In the genomic region with DNA sequence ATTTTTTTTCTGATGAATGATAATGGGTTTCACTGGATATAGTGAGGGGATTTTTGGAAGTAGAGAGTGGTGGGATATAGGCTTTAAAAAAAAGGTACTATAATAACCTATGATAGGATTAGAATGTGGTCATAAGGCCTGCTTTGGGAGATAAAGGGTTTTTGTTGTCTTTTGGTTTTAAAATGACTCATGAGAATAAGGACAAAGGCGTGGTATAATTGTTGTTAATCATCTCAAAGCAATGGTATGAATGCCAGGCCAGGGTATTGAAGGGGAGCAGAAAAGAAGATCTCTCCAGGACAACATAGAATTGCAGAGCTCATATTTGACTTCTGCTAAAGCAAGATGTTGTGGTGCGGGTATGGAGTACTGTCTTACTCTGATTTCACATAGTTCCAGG, we compare ENCODE assay signal across 16 cellular contexts.
DNase-seq lines count a peak whose midpoint lies in the region; ATAC-seq, FAIRE-seq and TF ChIP-seq lines count a peak whose summit lies in the region.
"Had no signal": no experiment of that assay in that cellular context is flagged by ENCODE, and none has a peak within 500 bp of the region (broad histone marks: within the 10 kb centered on the region; RNA-seq: fewer than 3 reads in every experiment).

No MANE protein-coding gene starts in this region.

- CTCF ChIA-PET in K562 (lab: Yijun Ruan, JAX; ENCODE audit: low intra/inter-chr PET ratio), result no interaction called here

- no peaks in the 10 kb centered on the region for H3K27me3 ChIP-seq in RWPE2 (ENCODE audit: insufficient read depth, poor library complexity, severe bottlenecking)
- H3K27me3 ChIP-seq in K562 (ENCODE audit: control insufficient read depth in 2 of 2, insufficient read depth in 2 of 2, low read length in 2 of 2), result no peaks in the 10 kb centered on the region
- H3K27me3 ChIP-seq in skeletal muscle satellite cell (ENCODE audit: control insufficient read depth, insufficient read depth, low read length), result no peaks in the 10 kb centered on the region
- H3K27me3 ChIP-seq in body of pancreas, result no peaks in the 10 kb centered on the region
- no peaks in the 10 kb centered on the region for H3K27me3 ChIP-seq in ovary

- no peak overlapping the region for H3K4me3 ChIP-seq in RWPE2 (ENCODE audit: severe bottlenecking)
- H3K4me3 ChIP-seq in K562, result no peak overlapping the region
- H3K4me3 ChIP-seq in skeletal muscle satellite cell (ENCODE audit: low read length), result no peak overlapping the region
- H3K4me3 ChIP-seq in body of pancreas, result no peak overlapping the region
- no peak overlapping the region for H3K4me3 ChIP-seq in ovary
- H3K4me3 ChIP-seq: GM12878 had no signal

- H3K4me1 ChIP-seq in RWPE2 (ENCODE audit: insufficient read depth, poor library complexity, severe bottlenecking) (no peaks in the 10 kb centered on the region), K562 (replicated peaks in 1 of 2; ENCODE audit: control insufficient read depth in 2 of 2, insufficient read depth in 2 of 2, low read length in 2 of 2) (no peaks in the 10 kb centered on the region), skeletal muscle satellite cell (ENCODE audit: control insufficient read depth, insufficient read depth, low read length) (peaks cover 17% of the 10 kb centered on the region), body of pancreas (no peaks in the 10 kb centered on the region), ovary (ENCODE audit: insufficient read depth) (no peaks in the 10 kb centered on the region)

- no peak for TF ChIP-seq POLR2A in K562 (conservative IDR thresholded peaks at IDR 0.05)
- TF ChIP-seq POLR2A in body of pancreas (IDR thresholded peaks at IDR 0.05), result no peak
- TF ChIP-seq POLR2A in ovary (IDR thresholded peaks at IDR 0.05), result no peak

- no peak for TF ChIP-seq RAD21 in K562 (CRISPR knock-in tag; conservative IDR thresholded peaks at IDR 0.05 in 1 of 2, IDR thresholded peaks at IDR 0.05 in 1 of 2)

- TF ChIP-seq CTCF in RWPE2 (IDR thresholded peaks at IDR 0.05; ENCODE audit: poor library complexity, severe bottlenecking), result no peak
- TF ChIP-seq CTCF in K562 (IDR thresholded peaks at IDR 0.05 in 2 of 3, conservative IDR thresholded peaks at IDR 0.05 in 1 of 3; ENCODE audit: insufficient read depth in 2 of 3, low read depth in 1 of 3, low read length in 3 of 3), result no peak
- TF ChIP-seq CTCF in body of pancreas (IDR thresholded peaks at IDR 0.05), result no peak
- no peak for TF ChIP-seq CTCF in ovary (IDR thresholded peaks at IDR 0.05)

- TF ChIP-seq EP300 in K562 (IDR thresholded peaks at IDR 0.05; ENCODE audit: low read length) (no peak), ovary (IDR thresholded peaks at IDR 0.05) (no peak)

- H3K27ac ChIP-seq in RWPE2 (ENCODE audit: poor library complexity, severe bottlenecking) (no peak overlapping the region), K562 (ENCODE audit: extremely low read depth, low read depth, low read length) (no peak overlapping the region), body of pancreas (no peak overlapping the region), ovary (no peak overlapping the region)

- H3K9me3 ChIP-seq in RWPE2 (ENCODE audit: severe bottlenecking), result no peaks in the 10 kb centered on the region
- H3K9me3 ChIP-seq in K562 (replicated peaks; ENCODE audit: control insufficient read depth, insufficient read depth, low read depth, low read length), result peaks cover 3% of the 10 kb centered on the region; the same call in 1 of the 2 replicates
- H3K9me3 ChIP-seq in skeletal muscle satellite cell (replicated peaks; ENCODE audit: low read length), result no peaks in the 10 kb centered on the region
- H3K9me3 ChIP-seq in body of pancreas, result no peaks in the 10 kb centered on the region
- no peaks in the 10 kb centered on the region for H3K9me3 ChIP-seq in ovary
- H3K9me3 ChIP-seq: Caco-2 had no signal

- H3K4me2 ChIP-seq in K562 (ENCODE audit: insufficient read depth, low read length), result no peak overlapping the region
- H3K4me2 ChIP-seq in skeletal muscle satellite cell (ENCODE audit: low read length), result peak overlapping the region; percentile 51

- no peak overlapping the region for H2AFZ ChIP-seq in K562 (ENCODE audit: low read depth, low read length)

- no TSS peak for BruUV-seq in K562 (replicated peaks; lab: Mats Ljungman, UMichigan)

- ATAC-seq in RWPE2 (ENCODE audit: low read depth) (peak; percentile 50; the same call in 2 of the 3 replicates), K562 (no peak), body of pancreas (no peak)
- ATAC-seq: GM12878, HCT116 had no signal

- no peaks in the 10 kb centered on the region for H4K20me1 ChIP-seq in K562 (replicated peaks; ENCODE audit: control insufficient read depth, insufficient read depth, low read length)

- H3K9me1 ChIP-seq in K562 (ENCODE audit: control insufficient read depth, insufficient read depth, low read length), result no peaks in the 10 kb centered on the region

- in situ Hi-C loops in K562 (cut with MboI), result no loop called here

- peak; percentile 25 for DNase-seq in HCEC 1CT
- no peak for DNase-seq in RWPE2 (ENCODE audit: low spot score)
- peak in 1 of 4 experiments; percentile 9 for DNase-seq in K562 (ENCODE audit: extremely low read depth in 1 of 4, low spot score in 3 of 4)
- DNase-seq in body of pancreas, result no peak
- no peak for DNase-seq in NCI-H774 (lab: John Stamatoyannopoulos, UW)
- no peak for DNase-seq in ovary
- DNase-seq: AML-193, Caco-2, NCI-H146, NCI-H2107, NCI-H345, SIG-M5 had no signal

- intact Hi-C loops in K562 (cut with micrococcal nuclease), result no loop called here
- intact Hi-C loops in body of pancreas (cut with DNase I), result no loop called here
- intact Hi-C loops in ovary (cut with DNase I), result no loop called here

- H3K9ac ChIP-seq in K562 (ENCODE audit: insufficient read depth in 1 of 2, low read depth in 2 of 2, low read length in 2 of 2) (no peak overlapping the region), skeletal muscle satellite cell (ENCODE audit: low read depth, low read length) (no peak overlapping the region)

- H3K79me2 ChIP-seq in K562 (ENCODE audit: control insufficient read depth, insufficient read depth, low read length), result no peaks in the 10 kb centered on the region

- H3K36me3 ChIP-seq in RWPE2 (ENCODE audit: low read depth) (no peaks in the 10 kb centered on the region), K562 (ENCODE audit: control insufficient read depth, insufficient read depth, low read length) (no peaks in the 10 kb centered on the region), skeletal muscle satellite cell (ENCODE audit: insufficient read depth, low read length) (no peaks in the 10 kb centered on the region), body of pancreas (replicated peaks in 1 of 2; ENCODE audit: insufficient read depth in 1 of 2, low read depth in 2 of 2) (no peaks in the 10 kb centered on the region), ovary (no peaks in the 10 kb centered on the region)

- WGBS in K562 (ENCODE audit: insufficient coverage, low coverage, missing lambda C conversion rate), result 8% methylated on average over 2 of the region's 2 CpGs
- WGBS in body of pancreas, 2 donors, result 44 to 59% methylated on average over 2 of the region's 2 CpGs
- 71 to 75% (median 74%) methylated on average over 2 of the region's 2 CpGs for WGBS in ovary, 3 donors

- FAIRE-seq in K562 (lab: Jason Lieb, UNC), result no peak
- FAIRE-seq: GM12878, GM18507 had no signal

- POLR2A ChIA-PET in K562 (lab: Yijun Ruan, JAX), result no interaction called here

TF ChIP-seq in K562, 482 proteins besides CTCF, POLR2A, EP300 and RAD21 (continues in another document):
- TF ChIP-seq MED1 (CRISPR knock-in tag; IDR thresholded peaks at IDR 0.05; ENCODE audit: borderline replicate concordance), result no peak
- TF ChIP-seq TGIF2 (CRISPR knock-in tag; IDR thresholded peaks at IDR 0.05), result no peak
- TF ChIP-seq MECOM (CRISPR knock-in tag; IDR thresholded peaks at IDR 0.05), result no peak
- peak; percentile 31; the same call in 1 of the 2 replicates for TF ChIP-seq CBFA2T3 (IDR thresholded peaks at IDR 0.05)
- TF ChIP-seq ZNF699 (CRISPR knock-in tag; IDR thresholded peaks at IDR 0.05; ENCODE audit: insufficient replicate concordance), result no peak
- no peak for TF ChIP-seq PKNOX1 (IDR thresholded peaks at IDR 0.05)
- peak; percentile 43; the same call in 1 of the 2 replicates for TF ChIP-seq ARID1B (IDR thresholded peaks at IDR 0.05)
- TF ChIP-seq MYNN (IDR thresholded peaks at IDR 0.05), result no peak
- no peak for TF ChIP-seq MYNN (CRISPR knock-in tag; IDR thresholded peaks at IDR 0.05)
- no peak for TF ChIP-seq ZBED1 (IDR thresholded peaks at IDR 0.05)
- no peak for TF ChIP-seq JUN (IDR thresholded peaks at IDR 0.05; ENCODE audit: borderline replicate concordance, low read depth, low read length)
- TF ChIP-seq JUN (CRISPR knock-in tag; IDR thresholded peaks at IDR 0.05; ENCODE audit: borderline replicate concordance), result no peak
- no peak for TF ChIP-seq FOXJ2 (tag; IDR thresholded peaks at IDR 0.05)
- no peak for TF ChIP-seq TAF15 (IDR thresholded peaks at IDR 0.05; ENCODE audit: low read depth, low read length)
- TF ChIP-seq SMARCA4 (IDR thresholded peaks at IDR 0.05), result no peak
- no peak for TF ChIP-seq ZFP36 (IDR thresholded peaks at IDR 0.05; ENCODE audit: low read depth, low read length, partially characterized antibody)
- TF ChIP-seq SOX6 (IDR thresholded peaks at IDR 0.05), result 0 out of 2 replicates have a peak, but pooled peaks have one; percentile 11
- no peak for TF ChIP-seq ATF7 (IDR thresholded peaks at IDR 0.05)
- peak; percentile 68 for TF ChIP-seq FOSL1 (tag; conservative IDR thresholded peaks at IDR 0.05)
- TF ChIP-seq, protein P1, sequence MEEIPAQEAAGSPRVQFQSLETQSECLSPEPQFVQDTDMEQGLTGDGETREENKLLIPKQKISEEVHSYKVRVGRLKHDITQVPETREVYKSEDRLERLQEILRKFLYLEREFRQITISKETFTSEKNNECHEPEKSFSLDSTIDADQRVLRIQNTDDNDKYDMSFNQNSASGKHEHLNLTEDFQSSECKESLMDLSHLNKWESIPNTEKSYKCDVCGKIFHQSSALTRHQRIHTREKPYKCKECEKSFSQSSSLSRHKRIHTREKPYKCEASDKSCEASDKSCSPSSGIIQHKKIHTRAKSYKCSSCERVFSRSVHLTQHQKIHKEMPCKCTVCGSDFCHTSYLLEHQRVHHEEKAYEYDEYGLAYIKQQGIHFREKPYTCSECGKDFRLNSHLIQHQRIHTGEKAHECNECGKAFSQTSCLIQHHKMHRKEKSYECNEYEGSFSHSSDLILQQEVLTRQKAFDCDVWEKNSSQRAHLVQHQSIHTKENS (CRISPR knock-in tag; IDR thresholded peaks at IDR 0.05), result no peak
- TF ChIP-seq ZSCAN29 (IDR thresholded peaks at IDR 0.05), result no peak
